Comparison of ENCODE assay signal across 10 cellular contexts in genomic region chr17:10046786-10047609, GRCh38.
DNase-seq lines count a peak whose midpoint lies in the region; ATAC-seq and TF ChIP-seq lines count a peak whose summit lies in the region.
"Had no signal": no experiment of that assay in that cellular context is flagged by ENCODE, and none has a peak within 500 bp of the region (broad histone marks: within the 10 kb centered on the region; RNA-seq: fewer than 3 reads in every experiment).

No MANE protein-coding gene starts in this region.

- intact Hi-C loops in Right ventricle myocardium inferior (cut with DNase I), result no loop called here
- intact Hi-C loops in Right ventricle myocardium superior (cut with DNase I), result no loop called here

- H3K9ac ChIP-seq in MM.1S (ENCODE audit: low read length), result no peak overlapping the region

- no peaks in the 10 kb centered on the region for H4K20me1 ChIP-seq in MM.1S (ENCODE audit: insufficient read depth, low read length)

- no peak for TF ChIP-seq CTCF in MM.1S (IDR thresholded peaks at IDR 0.05; ENCODE audit: low read length)
- no peak for TF ChIP-seq CTCF in tibial nerve (IDR thresholded peaks at IDR 0.05)

- H3K36me3 ChIP-seq in MM.1S (replicated peaks; ENCODE audit: insufficient read depth, low read length) (no peaks in the 10 kb centered on the region), tibial nerve (no peaks in the 10 kb centered on the region)

- no peak for TF ChIP-seq POLR2A in tibial nerve (IDR thresholded peaks at IDR 0.05)

- H3K9me3 ChIP-seq in MM.1S (replicated peaks; ENCODE audit: insufficient read depth, low read length) (no peaks in the 10 kb centered on the region), tibial nerve (no peaks in the 10 kb centered on the region)

- ATAC-seq in Right ventricle myocardium inferior, result no peak
- no peak for ATAC-seq in Right ventricle myocardium superior (ENCODE audit: poor library complexity)
- peak; percentile 41 for ATAC-seq in HG02623 (IDR thresholded peaks at IDR 0.05; ENCODE audit: unreplicated experiment)
- ATAC-seq: activated T-helper 17 cell treated with anti-CD3 and anti-CD28 coated beads, Interleukin-2, amount 50 U/mL, for 72 hours had no signal

- no peaks in the 10 kb centered on the region for H3F3A ChIP-seq in MM.1S (ENCODE audit: insufficient read depth, low read length)

- no peak for TF ChIP-seq EP300 in tibial nerve (IDR thresholded peaks at IDR 0.05)

- WGBS in tibial nerve, 2 donors, result 59 to 65% methylated on average over 11 of the region's 11 CpGs

- no peaks in the 10 kb centered on the region for H3K9me2 ChIP-seq in MM.1S (replicated peaks; ENCODE audit: insufficient read depth, low read length)

- peak overlapping the region; percentile 30; the same call in 1 of the 2 replicates for H3K4me2 ChIP-seq in MM.1S (ENCODE audit: low read depth, low read length)

- no peaks in the 10 kb centered on the region for H3K79me2 ChIP-seq in MM.1S (ENCODE audit: low read length)

- DNase-seq in Right ventricle myocardium inferior (ENCODE audit: missing footprints) (peak; percentile 41), Right ventricle myocardium superior (no peak), MM.1S (no peak), tibial nerve (ENCODE audit: low spot score in 2 of 2) (no peak), DMS114 treated with DMSO at 0.1 percent for 48 hours (lab: John Stamatoyannopoulos, UW; ENCODE audit: unreplicated experiment) (no peak), SW 1271 (lab: John Stamatoyannopoulos, UW) (no peak), GDM1 (lab: John Stamatoyannopoulos, UW) (no peak)
- DNase-seq: NCI-H524 treated with DMSO at 0.1 percent for 48 hours had no signal

- H3K27me3 ChIP-seq in MM.1S (replicated peaks; ENCODE audit: insufficient read depth, low read length), result no peaks in the 10 kb centered on the region; the same call in 1 of the 2 replicates
- H3K27me3 ChIP-seq in tibial nerve, result no peaks in the 10 kb centered on the region

- no peak overlapping the region for H3K27ac ChIP-seq in MM.1S (ENCODE audit: low read length)
- peak overlapping the region; percentile 59 to 93 (median 80) for H3K27ac ChIP-seq in tibial nerve

- H2AFZ ChIP-seq in MM.1S (ENCODE audit: low read length), result no peak overlapping the region

- H3K4me3 ChIP-seq in MM.1S (ENCODE audit: low read length), result no peak overlapping the region
- H3K4me3 ChIP-seq in tibial nerve, result no peak overlapping the region

- peaks cover 5% of the 10 kb centered on the region; the same call in 1 of the 2 replicates for H3K4me1 ChIP-seq in MM.1S (ENCODE audit: low read length)
- H3K4me1 ChIP-seq in tibial nerve, result peaks cover 0 to 86% (median 42%) of the 10 kb centered on the region in 4 donors
